Comparison of ENCODE assay signal across 8 cellular contexts in the genomic region with DNA sequence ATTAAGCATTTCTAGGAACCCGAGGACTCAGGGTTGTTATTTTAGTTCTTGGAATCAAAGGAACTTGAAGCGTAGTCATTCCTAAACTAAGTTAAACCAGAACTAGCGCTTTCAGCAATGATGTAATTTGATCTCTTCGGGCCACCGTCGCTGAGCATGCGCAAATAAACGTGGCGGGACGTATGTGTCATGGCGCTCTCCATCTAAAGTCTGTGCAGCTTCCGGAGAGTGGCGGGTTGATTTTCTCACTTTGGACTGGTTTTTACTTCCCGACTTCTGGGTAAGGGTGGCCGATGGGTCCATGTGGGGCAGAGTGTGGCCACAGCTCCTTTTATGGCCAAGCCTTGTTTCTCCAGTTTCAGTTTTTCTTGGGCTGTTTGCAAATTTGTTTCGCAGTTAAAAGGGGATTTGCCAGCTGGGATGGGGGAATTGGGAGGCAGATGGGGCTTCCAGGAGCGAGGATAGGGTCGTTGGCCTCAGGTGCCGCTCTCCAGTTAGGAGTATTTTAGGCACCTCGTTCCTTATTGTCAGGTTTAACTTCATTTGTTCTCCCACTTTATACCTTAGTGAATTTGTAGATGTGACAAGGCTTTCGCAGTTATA.
A peak's percentile ranks its signal among the peaks of the same experiment; 100 is the strongest.
DNase-seq lines count a peak whose midpoint lies in the region; ATAC-seq, FAIRE-seq and TF ChIP-seq lines count a peak whose summit lies in the region.

A gene (plus strand): TSS at position 163 of the 603 bp plus-strand sequence. CDS start 11,894 bp downstream, outside the sequence.

- FAIRE-seq in colon (lab: Jason Lieb, UNC), result peak; percentile 60

- DNase-seq in AML-193 (lab: John Stamatoyannopoulos, UW) (peak; percentile 93 to 96), NCI-H510A treated with DMSO at 0.1 percent for 48 hours (lab: John Stamatoyannopoulos, UW) (peak; percentile 92), kidney tubule cell (ENCODE audit: low spot score) (peak; percentile 93)
- DNase-seq in activated CD4-positive, alpha-beta T cell treated with anti-CD3 and anti-CD28 coated beads for 24 hours (ENCODE audit: low read depth in 2 of 2), result peak; percentile 79 to 81
- peak; percentile 67 to 81 (median 76) for DNase-seq in stimulated activated CD4-positive, alpha-beta T cell treated with anti-CD3 and anti-CD28 coated beads, Interleukin-1b, Interleukin-23, amount 100 ng/mL, for 24 hours (ENCODE audit: low read depth in 4 of 4, low spot score in 1 of 4)

- peak; percentile 80 for ATAC-seq in HG03439 (IDR thresholded peaks at IDR 0.05; ENCODE audit: unreplicated experiment)

- peak; percentile 80 for TF ChIP-seq POLR2A in GM19193 (IDR thresholded peaks at IDR 0.05; ENCODE audit: extremely low read depth, insufficient read depth, insufficient read length)

Comparison
In these comparisons a context has a peak if more than half of its experiments do, and no peak if none do; other contexts are left out.
1. Peak in every context shown above with its lines: DNase-seq and ATAC-seq.